In genomic region chr12:19882418-19882817, GRCh38 we compare ENCODE assay signal across 20 cellular contexts.
DNase-seq lines count a peak whose midpoint lies in the region; ATAC-seq and TF ChIP-seq lines count a peak whose summit lies in the region.
"Had no signal": no experiment of that assay in that cellular context is flagged by ENCODE, and none has a peak within 500 bp of the region (broad histone marks: within the 10 kb centered on the region; RNA-seq: fewer than 3 reads in every experiment).

No MANE protein-coding gene starts in this region.

- ATAC-seq in Right ventricle myocardium superior (ENCODE audit: poor library complexity): peak; percentile 60
- peak in 1 of 4 donors; percentile 34 for ATAC-seq in heart left ventricle
- ATAC-seq in HG03439 (IDR thresholded peaks at IDR 0.05; ENCODE audit: unreplicated experiment): no peak
- ATAC-seq: HCT116, K562 had no signal

- WGBS in heart left ventricle, 4 donors: 44 to 54% (median 45%) methylated on average over 1 of the region's 1 CpG
- 11 to 55% methylated on average over 1 of the region's 1 CpG for WGBS in sigmoid colon, 2 donors

- H3K4me1 ChIP-seq in heart left ventricle (peaks cover 0 to 47% (median 15%) of the 10 kb centered on the region in 12 donors), sigmoid colon (peaks cover 0 to 66% (median 52%) of the 10 kb centered on the region in 4 donors)

- H3K4me1 Mint-ChIP-seq in type B pancreatic cell (ENCODE audit: unreplicated experiment): no peaks in the 10 kb centered on the region
- H3K4me1 Mint-ChIP-seq: CD4-positive, alpha-beta memory T cell had no signal

- no peak for TF ChIP-seq POLR2A in heart left ventricle (IDR thresholded peaks at IDR 0.05)
- no peak for TF ChIP-seq POLR2A in sigmoid colon (IDR thresholded peaks at IDR 0.05)

- no peak overlapping the region for H3K4me3 ChIP-seq in heart left ventricle
- no peak overlapping the region for H3K4me3 ChIP-seq in sigmoid colon
- H3K4me3 ChIP-seq: K562, PC-9 had no signal

- H3K9me3 ChIP-seq in heart left ventricle (peaks cover 0 to 8% (median 0%) of the 10 kb centered on the region in 12 donors), sigmoid colon (no peaks in the 10 kb centered on the region)

- H3K4me3 Mint-ChIP-seq in type B pancreatic cell: no peak overlapping the region
- H3K4me3 Mint-ChIP-seq: CD4-positive, alpha-beta memory T cell had no signal

- peaks cover 8% of the 10 kb centered on the region for H3K27me3 Mint-ChIP-seq in type B pancreatic cell
- H3K27me3 Mint-ChIP-seq: CD4-positive, alpha-beta memory T cell had no signal

- H3K36me3 ChIP-seq in heart left ventricle (no peaks in the 10 kb centered on the region), sigmoid colon (no peaks in the 10 kb centered on the region)

- H3K9me3 Mint-ChIP-seq in type B pancreatic cell: peaks cover 5% of the 10 kb centered on the region

- TF ChIP-seq CTCF in heart left ventricle (IDR thresholded peaks at IDR 0.05) (no peak), sigmoid colon (IDR thresholded peaks at IDR 0.05) (no peak), type B pancreatic cell (conservative IDR thresholded peaks at IDR 0.05) (no peak)

- intact Hi-C loops in Right ventricle myocardium superior (cut with DNase I) (no loop called here), cardiac septum (cut with DNase I) (no loop called here), heart left ventricle (cut with DNase I) (loop anchor here in 3 of 10 donors (5.0 to 10.0 kb wide), 3 partner anchors 35 to 108 kb away; no protein-coding TSS in a partner anchor), sigmoid colon (cut with DNase I) (loop anchor here (5.0 to 10.0 kb wide), 2 partner anchors 35 to 138 kb away; no protein-coding TSS in a partner anchor)

- DNase-seq in Right ventricle myocardium superior (no peak), cardiac septum (ENCODE audit: low spot score) (no peak), heart left ventricle (no peak), sigmoid colon (peak; percentile 59), DMS79 (lab: John Stamatoyannopoulos, UW) (no peak), type B pancreatic cell (ENCODE audit: extremely low spot score, unreplicated experiment) (no peak), RPMI8226 (no peak)
- DNase-seq: 8988T; Calu3; CD4-positive, alpha-beta memory T cell; DMS79 treated with DMSO at 0.1 percent for 48 hours; NCI-H1436; NCI-H2029 treated with DMSO at 0.1 percent for 48 hours; NCI-H2171 treated with DMSO at 0.1 percent for 48 hours; NCI-H446 treated with DMSO at 0.1 percent for 48 hours; NCI-H748 treated with DMSO at 0.1 percent for 48 hours; PC-9 had no signal

- H3K27ac Mint-ChIP-seq in type B pancreatic cell: no peak overlapping the region
- H3K27ac Mint-ChIP-seq: CD4-positive, alpha-beta memory T cell had no signal

- H3K36me3 Mint-ChIP-seq in type B pancreatic cell: peaks cover 8% of the 10 kb centered on the region
- H3K36me3 Mint-ChIP-seq: CD4-positive, alpha-beta memory T cell had no signal

- no peaks in the 10 kb centered on the region for H3K27me3 ChIP-seq in heart left ventricle
- H3K27me3 ChIP-seq in sigmoid colon: no peaks in the 10 kb centered on the region

- H3K27ac ChIP-seq in heart left ventricle (peak overlapping the region in 7 of 12 donors; percentile 17 to 69 (median 50)), sigmoid colon (peak overlapping the region; percentile 61 to 75 (median 69))
- H3K27ac ChIP-seq: PC-9 had no signal

- TF ChIP-seq EP300 in sigmoid colon (IDR thresholded peaks at IDR 0.05): no peak
